Comparison of ENCODE assay signal across 30 cellular contexts in genomic region chr14:26121181-26121580, GRCh38.
"Had no signal": no experiment of that assay in that cellular context is flagged by ENCODE, and none has a peak within 500 bp of the region (broad histone marks: within the 10 kb centered on the region; RNA-seq: fewer than 3 reads in every experiment).

No MANE protein-coding gene starts in this region.

- H3K9me3 ChIP-seq: ascending aorta had no signal

- H3K4me1 ChIP-seq: ascending aorta had no signal

- H3K4me3 ChIP-seq: ascending aorta, cardiac muscle cell had no signal

- H3K27ac ChIP-seq: ascending aorta, cardiac muscle cell, WERI-Rb-1 had no signal

- DNase-seq: activated CD4-positive, alpha-beta memory T cell treated with anti-CD3 and anti-CD28 coated beads, Interleukin-2, amount 10 ng/mL, durations not matched to agents 7 days and 5 days; activated CD4-positive, alpha-beta T cell treated with anti-CD3 and anti-CD28 coated beads for 1 hour; activated CD4-positive, alpha-beta T cell treated with anti-CD3 and anti-CD28 coated beads for 36 hours; activated CD4-positive, alpha-beta T cell treated with anti-CD3 and anti-CD28 coated beads for 48 hours; activated CD4-positive, alpha-beta T cell treated with anti-CD3 and anti-CD28 coated beads, Interleukin-2, amount 10 ng/mL, durations not matched to agents 7 days and 5 days; activated CD4-positive, alpha-beta T cell treated with anti-CD3 and anti-CD28 coated beads, Interleukin-2, amount 50 U/mL, for 48 hours; activated CD4-positive, CD25-positive, alpha-beta regulatory T cell; activated CD8-positive, alpha-beta memory T cell treated with anti-CD3 and anti-CD28 coated beads for 24 hours; activated CD8-positive, alpha-beta memory T cell treated with anti-CD3 and anti-CD28 coated beads, Interleukin-2, amount 10 ng/mL, durations not matched to agents 7 days and 5 days; activated CD8-positive, alpha-beta memory T cell treated with anti-CD3 and anti-CD28 coated beads, Interleukin-2, amount 50 U/mL, for 48 hours; activated CD8-positive, alpha-beta T cell treated with anti-CD3 and anti-CD28 coated beads, Interleukin-2, amount 10 ng/mL, durations not matched to agents 7 days and 5 days; activated effector memory CD4-positive, alpha-beta T cell treated with Interleukin-2 at 50 U/mL for 16 hours; activated gamma-delta T cell; activated naive CD4-positive, alpha-beta T cell treated with anti-CD3 and anti-CD28 coated beads, Interleukin-2, amount 10 ng/mL, durations not matched to agents 7 days and 5 days; activated naive CD4-positive, alpha-beta T cell treated with Interleukin-2 at 50 U/mL for 16 hours; activated naive CD8-positive, alpha-beta T cell treated with anti-CD3 and anti-CD28 coated beads, Interleukin-2, amount 10 ng/mL, durations not matched to agents 7 days and 5 days; activated naive CD8-positive, alpha-beta T cell treated with anti-CD3 and anti-CD28 coated beads, Interleukin-2, amount 50 U/mL, for 24 hours; activated T-cell treated with anti-CD3 and anti-CD28 coated beads, Interleukin-2, amount 50 U/mL, for 24 hours; activated T-cell treated with anti-CD3 and anti-CD28 coated beads, Interleukin-2, amount 50 U/mL, for 48 hours; amygdala; anterior cingulate cortex; cerebellar nuclear complex; T-helper 1 cell; T-helper 2 cell; T-helper 9 cell; WERI-Rb-1 had no signal

- H3K36me3 ChIP-seq: ascending aorta, cardiac muscle cell, WERI-Rb-1 had no signal

- ATAC-seq: activated CD4-positive, alpha-beta T cell treated with anti-CD3 and anti-CD28 coated beads for 36 hours; activated CD4-positive, CD25-positive, alpha-beta regulatory T cell treated with anti-CD3 and anti-CD28 coated beads, Interleukin-2, amount 50 U/mL, for 24 hours; activated CD8-positive, alpha-beta memory T cell treated with anti-CD3 and anti-CD28 coated beads, Interleukin-2, amount 10 ng/mL, durations not matched to agents 7 days and 5 days; activated CD8-positive, alpha-beta T cell treated with anti-CD3 and anti-CD28 coated beads, Interleukin-2, amount 10 ng/mL, durations not matched to agents 7 days and 5 days; activated naive CD8-positive, alpha-beta T cell treated with anti-CD3 and anti-CD28 coated beads, Interleukin-2, amount 50 U/mL, for 24 hours; WTC11 had no signal

- H3K27me3 ChIP-seq: ascending aorta, cardiac muscle cell had no signal
